8 cellular contexts compared by ENCODE assay signal in genomic region chr17:78137392-78138203, GRCh38. TPM values are rescaled to one million over a fixed set of nuclear protein-coding genes. Genes with fewer than 3 reads are reported as not detected.
A peak's percentile ranks its signal among the peaks of the same experiment; 100 is the strongest.
DNase-seq lines count a peak whose midpoint lies in the region; ATAC-seq and TF ChIP-seq lines count a peak whose summit lies in the region.

No MANE protein-coding gene starts in this region.

- H2BK15ac ChIP-seq in mesenchymal stem cell (ENCODE audit: low read depth, poor library complexity, severe bottlenecking), result no peak overlapping the region

- H2AK5ac ChIP-seq in mesenchymal stem cell (ENCODE audit: low read length, severe bottlenecking), result no peak overlapping the region

- no peak overlapping the region for H2BK5ac ChIP-seq in mesenchymal stem cell (ENCODE audit: low read depth, low read length, poor library complexity, severe bottlenecking)

- H2BK120ac ChIP-seq in mesenchymal stem cell (ENCODE audit: low read depth, low read length), result no peak overlapping the region

- peak in 4 of 7 experiments; percentile 59 to 70 (median 62) for DNase-seq in CD8-positive, alpha-beta T cell
- DNase-seq in LNCaP clone FGC (ENCODE audit: low read depth) (no peak), mesenchymal stem cell (no peak), ascending aorta (ENCODE audit: low spot score in 2 of 2) (no peak), lower leg skin (ENCODE audit: low spot score in 2 of 2) (no peak)
- peak; percentile 51 for DNase-seq in activated effector memory CD4-positive, alpha-beta T cell treated with Interleukin-2 at 50 U/mL for 16 hours
- no peak for DNase-seq in effector CD8-positive, alpha-beta T cell (lab: John Stamatoyannopoulos, UW)

- peak overlapping the region; percentile 39 for H3K4me3 Mint-ChIP-seq in CD8-positive, alpha-beta T cell

- POLR2A ChIA-PET in CD8-positive, alpha-beta T cell (lab: Charles Lee), result interaction anchor here (0.6 to 18.5 kb wide), 5 partner anchors 13 to 652 kb away, joined by 3 to 583 read pairs (median 3); partner anchors contain the start of genes TMC6 and TMC8

- H3K27me3 Mint-ChIP-seq in CD8-positive, alpha-beta T cell (ENCODE audit: low read depth), result no peaks in the 10 kb centered on the region

- TF ChIP-seq POLR2A in lower leg skin (IDR thresholded peaks at IDR 0.05), result no peak

- no peak overlapping the region for H3K9ac ChIP-seq in mesenchymal stem cell (ENCODE audit: low read length)

- no peaks in the 10 kb centered on the region for H3K27me3 ChIP-seq in CD8-positive, alpha-beta T cell (ENCODE audit: insufficient read depth, low read length)
- H3K27me3 ChIP-seq in mesenchymal stem cell (ENCODE audit: control insufficient read depth in 1 of 2, insufficient read depth in 1 of 2, low read length in 2 of 2) (peaks cover 3 to 51% of the 10 kb centered on the region in 2 experiments), ascending aorta (no peaks in the 10 kb centered on the region)

- H2AFZ ChIP-seq in mesenchymal stem cell (ENCODE audit: low read depth, low read length), result no peak overlapping the region

- H4K91ac ChIP-seq in mesenchymal stem cell (ENCODE audit: low read length), result peak overlapping the region; percentile 19

- peak overlapping the region; percentile 69 for H3K27ac Mint-ChIP-seq in CD8-positive, alpha-beta T cell

- intact Hi-C loops in CD8-positive, alpha-beta T cell (cut with DNase I, micrococcal nuclease), result loop anchor here (10.0 kb wide), 3 partner anchors 253 to 1403 kb away; partner anchors contain the start of genes MFSD11 (in 1 of the 2) and SRSF2 (in 1 of the 2)
- intact Hi-C loops in ascending aorta (cut with DNase I) (no loop called here), lower leg skin (cut with DNase I; ENCODE audit: low total_unique reads) (no loop called here)

- H3K4me3 ChIP-seq in CD8-positive, alpha-beta T cell (ENCODE audit: low read depth, low read length), result no peak overlapping the region
- no peak overlapping the region for H3K4me3 ChIP-seq in LNCaP clone FGC (ENCODE audit: low read depth, low read length)
- H3K4me3 ChIP-seq in mesenchymal stem cell (ENCODE audit: insufficient read depth in 1 of 2, low read depth in 1 of 2, low read length in 2 of 2), result no peak overlapping the region
- H3K4me3 ChIP-seq in ascending aorta, result no peak overlapping the region
- no peak overlapping the region for H3K4me3 ChIP-seq in lower leg skin (ENCODE audit: low read depth, poor library complexity, severe bottlenecking)

- no peak overlapping the region for H3K14ac ChIP-seq in mesenchymal stem cell (ENCODE audit: low read length in 2 of 2)

- TF ChIP-seq CTCF in CD8-positive, alpha-beta T cell (IDR thresholded peaks at IDR 0.05), result peak; percentile 55
- TF ChIP-seq CTCF in LNCaP clone FGC (IDR thresholded peaks at IDR 0.05; ENCODE audit: control insufficient read depth, extremely low read depth, insufficient read depth) (peak; percentile 42; the same call in 1 of the 2 replicates), ascending aorta (IDR thresholded peaks at IDR 0.05) (no peak), lower leg skin (IDR thresholded peaks at IDR 0.05) (no peak)

- H3K23ac ChIP-seq in mesenchymal stem cell (ENCODE audit: low read length in 2 of 2), result no peak overlapping the region

- no peak for ATAC-seq in CD8-positive, alpha-beta T cell
- ATAC-seq in HG03432 (IDR thresholded peaks at IDR 0.05; ENCODE audit: unreplicated experiment), result no peak

- H3K36me3 ChIP-seq in CD8-positive, alpha-beta T cell (ENCODE audit: insufficient read depth, low read length), result peaks cover 40% of the 10 kb centered on the region
- H3K36me3 ChIP-seq in mesenchymal stem cell (ENCODE audit: control insufficient read depth in 1 of 2, insufficient read depth in 2 of 2, low read depth in 1 of 2, low read length in 2 of 2) (no peaks in the 10 kb centered on the region), ascending aorta (no peaks in the 10 kb centered on the region)

- CTCF ChIA-PET in CD8-positive, alpha-beta T cell (lab: Charles Lee), result interaction anchor here (1.1 to 12.3 kb wide), 6 partner anchors 9 to 40 kb away, joined by 3 to 200 read pairs (median 32); partner anchors contain the start of genes C17orf99, SYNGR2 and TMC6

- WGBS in mesenchymal stem cell, result 84% methylated on average over 26 of the region's 26 CpGs
- 60 to 65% methylated on average over 24 to 26 of the region's 26 CpGs for WGBS in lower leg skin, 2 donors

- H3K9me3 ChIP-seq in CD8-positive, alpha-beta T cell (ENCODE audit: low read length), result no peaks in the 10 kb centered on the region
- H3K9me3 ChIP-seq in mesenchymal stem cell (ENCODE audit: control insufficient read depth, low read length) (no peaks in the 10 kb centered on the region), ascending aorta (no peaks in the 10 kb centered on the region)

- peaks cover 81% of the 10 kb centered on the region for H3K4me1 Mint-ChIP-seq in CD8-positive, alpha-beta T cell (ENCODE audit: low read depth)

- no peak overlapping the region for H4K8ac ChIP-seq in mesenchymal stem cell (ENCODE audit: low read length)

- no peak overlapping the region for H3K4me2 ChIP-seq in mesenchymal stem cell (ENCODE audit: low read length, poor library complexity, severe bottlenecking)

- no peak overlapping the region for H3K27ac ChIP-seq in CD8-positive, alpha-beta T cell (ENCODE audit: low read depth, low read length)
- H3K27ac ChIP-seq in mesenchymal stem cell (ENCODE audit: low read length, poor library complexity, severe bottlenecking) (no peak overlapping the region), ascending aorta (no peak overlapping the region)

- H3K4ac ChIP-seq in mesenchymal stem cell (ENCODE audit: low read depth in 1 of 2, low read length in 2 of 2), result no peak overlapping the region

- no peaks in the 10 kb centered on the region for H3K79me1 ChIP-seq in mesenchymal stem cell (replicated peaks; ENCODE audit: low read length, poor library complexity, severe bottlenecking)

- no peak overlapping the region for H2BK12ac ChIP-seq in mesenchymal stem cell (ENCODE audit: low read length in 2 of 2)

- H3K36me3 Mint-ChIP-seq in CD8-positive, alpha-beta T cell, result peaks cover 64% of the 10 kb centered on the region

- no peaks in the 10 kb centered on the region for H3K9me3 Mint-ChIP-seq in CD8-positive, alpha-beta T cell

- H3K4me1 ChIP-seq in CD8-positive, alpha-beta T cell (ENCODE audit: insufficient read depth, low read length), result peaks cover 90% of the 10 kb centered on the region
- peaks cover 24% of the 10 kb centered on the region for H3K4me1 ChIP-seq in mesenchymal stem cell (ENCODE audit: control insufficient read depth, insufficient read depth, low read depth, low read length)
- no peaks in the 10 kb centered on the region for H3K4me1 ChIP-seq in ascending aorta

- no peak overlapping the region for H3K18ac ChIP-seq in mesenchymal stem cell (ENCODE audit: low read depth in 1 of 2, low read length in 2 of 2)

RNA-seq across cellular contexts. Expression of gene TMC8, which starts 7.0 kb away (rescaled TPM):
- total RNA-seq in CD8-positive, alpha-beta T cell, result 100 to 1,000 TPM; 312 to 315 TPM
- polyA plus RNA-seq in mesenchymal stem cell (2013, experiment 1 of 2), result 0.86 TPM
- 0.36 TPM for polyA plus RNA-seq in mesenchymal stem cell (2013, experiment 2 of 2)
- total RNA-seq in ascending aorta (9.6 TPM), lower leg skin (1 to 10 TPM; 1.5 to 2.7 (median 1.7) TPM)

RNA-seq across cellular contexts. Expression of gene C17orf99, which starts 8.6 kb away (rescaled TPM):
- not detected for total RNA-seq in CD8-positive, alpha-beta T cell
- polyA plus RNA-seq in mesenchymal stem cell (2013, experiment 1 of 2), result not detected
- polyA plus RNA-seq in mesenchymal stem cell (2013, experiment 2 of 2), result not detected
- not detected for total RNA-seq in ascending aorta
- total RNA-seq in lower leg skin, result 1 to 10 TPM in 1 of 4 donors, under 1 TPM in 3; 0.42 to 1.6 (median 0.62) TPM

RNA-seq across cellular contexts. Expression of gene TMC6, which starts 9.0 kb away (rescaled TPM):
- 100 to 1,000 TPM; 518 to 535 TPM for total RNA-seq in CD8-positive, alpha-beta T cell
- 47.9 TPM for polyA plus RNA-seq in mesenchymal stem cell (2013, experiment 1 of 2)
- 44.7 TPM for polyA plus RNA-seq in mesenchymal stem cell (2013, experiment 2 of 2)
- total RNA-seq in ascending aorta (173 TPM), lower leg skin (10 to 100 TPM; 31.6 to 44.8 (median 39.0) TPM)

RNA-seq across cellular contexts. Expression of gene SYNGR2, which starts 30.8 kb away (rescaled TPM):
- total RNA-seq in CD8-positive, alpha-beta T cell, result 10 to 100 TPM; 36.4 to 36.7 TPM
- polyA plus RNA-seq in mesenchymal stem cell (2013, experiment 1 of 2), result 42.5 TPM
- polyA plus RNA-seq in mesenchymal stem cell (2013, experiment 2 of 2), result 43.7 TPM
- total RNA-seq in ascending aorta (115 TPM), lower leg skin (100 to 1,000 TPM in 3 of 4 donors, 10 to 100 TPM in 1; 97.9 to 169 (median 144) TPM)

RNA-seq across cellular contexts. Expression of gene TK1, which starts 49.3 kb away (rescaled TPM):
- 1 to 10 TPM in 1 of 2 experiments, under 1 TPM in 1; 0.76 to 1.1 TPM for total RNA-seq in CD8-positive, alpha-beta T cell
- polyA plus RNA-seq in mesenchymal stem cell (2013, experiment 1 of 2), result 20.4 TPM
- polyA plus RNA-seq in mesenchymal stem cell (2013, experiment 2 of 2), result 21.2 TPM
- not detected for total RNA-seq in ascending aorta
- 1 to 10 TPM; 1.7 to 4.1 (median 2.9) TPM for total RNA-seq in lower leg skin

Comparison
In these comparisons a context has a peak if more than half of its experiments do, and no peak if none do; other contexts are left out.
1. DNase-seq: peak in CD8-positive, alpha-beta T cell (4 of 7) and activated effector memory CD4-positive, alpha-beta T cell treated with Interleukin-2 at 50 U/mL for 16 hours (single experiment); none in LNCaP clone FGC (single experiment), mesenchymal stem cell (single experiment), effector CD8-positive, alpha-beta T cell (single experiment), ascending aorta (0 of 2) and lower leg skin (0 of 2).
2. CTCF ChIP-seq: peak in CD8-positive, alpha-beta T cell (single experiment) and LNCaP clone FGC (single experiment); none in ascending aorta (0 of 3) and lower leg skin (0 of 3).
3. RNA of gene TMC8, which starts 7.0 kb away (total RNA-seq): 312 to 315 TPM in CD8-positive, alpha-beta T cell; 9.6 TPM in ascending aorta (single experiment) and 1.5 to 2.7 TPM in lower leg skin; every median in the first group is over 10 times any median in the second.
4. intact Hi-C loops: an anchor here in CD8-positive, alpha-beta T cell (10.0 kb wide); none called in ascending aorta and lower leg skin.